In the genomic region with DNA sequence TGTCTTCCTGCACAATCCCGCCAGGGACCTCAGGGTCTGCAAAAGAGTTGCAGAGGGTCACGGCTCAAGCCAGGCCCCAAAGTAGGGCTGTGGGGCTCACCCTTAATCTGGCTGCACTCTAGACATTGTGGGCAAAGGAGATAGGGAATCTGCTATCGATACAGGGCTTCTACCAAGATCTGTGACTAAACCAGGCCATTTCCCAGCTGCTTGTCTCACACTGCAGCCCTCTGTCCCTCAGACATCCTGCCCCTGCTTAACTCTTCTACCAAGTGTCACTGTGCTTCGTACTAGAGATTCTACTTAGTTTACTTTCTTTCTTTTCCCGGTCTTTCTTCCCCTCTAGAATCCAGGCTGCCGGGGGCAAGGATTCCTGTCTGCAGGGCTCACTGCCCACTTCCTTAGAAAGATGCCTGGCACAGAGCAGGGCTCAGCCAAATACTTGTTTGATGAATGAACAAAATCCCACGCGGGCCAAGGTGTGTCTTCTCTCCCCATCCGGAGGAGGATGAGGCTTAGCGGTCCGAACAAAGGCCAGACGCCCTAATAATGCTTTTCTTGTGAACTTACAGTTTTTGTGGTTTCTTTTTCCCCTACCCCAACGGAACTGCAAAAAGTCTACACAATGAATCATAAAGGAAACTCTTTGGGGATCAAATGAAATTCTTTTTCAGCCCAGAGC, we compare ENCODE assay signal across 18 cellular contexts.
A peak's percentile ranks its signal among the peaks of the same experiment; 100 is the strongest.
DNase-seq lines count a peak whose midpoint lies in the region; ATAC-seq and TF ChIP-seq lines count a peak whose summit lies in the region.
"Had no signal": no experiment of that assay in that cellular context is flagged by ENCODE, and none has a peak within 500 bp of the region (broad histone marks: within the 10 kb centered on the region; RNA-seq: fewer than 3 reads in every experiment).

No MANE protein-coding gene starts in this region.

- H3K4me3 Mint-ChIP-seq in neural progenitor cell, result no peak overlapping the region
- no peak overlapping the region for H3K4me3 Mint-ChIP-seq in activated T-cell treated with anti-CD3 and anti-CD28 coated beads, Interleukin-2, amount 50 U/mL, for 24 hours
- H3K4me3 Mint-ChIP-seq: activated CD8-positive, alpha-beta T cell treated with anti-CD3 and anti-CD28 coated beads for 36 hours; activated naive CD4-positive, alpha-beta T cell treated with anti-CD3 and anti-CD28 coated beads for 36 hours; CD4-positive, alpha-beta T cell; GM23338; T-helper 17 cell had no signal

- no peaks in the 10 kb centered on the region for H3K79me2 ChIP-seq in neural progenitor cell (ENCODE audit: low read depth)

- DNase-seq in COLO829 (ENCODE audit: low spot score) (peak; percentile 21), NCI-H226 (peak; percentile 99), choroid plexus epithelial cell (ENCODE audit: low read depth) (peak; percentile 22), neural progenitor cell (ENCODE audit: low spot score) (no peak), left ventricle myocardium superior (no peak), DMS 273 (lab: John Stamatoyannopoulos, UW; ENCODE audit: unreplicated experiment) (no peak)
- no peak for DNase-seq in activated T-cell treated with anti-CD3 and anti-CD28 coated beads, Interleukin-2, amount 50 U/mL, for 24 hours
- DNase-seq: activated CD8-positive, alpha-beta T cell treated with anti-CD3 and anti-CD28 coated beads for 36 hours; activated naive CD4-positive, alpha-beta T cell treated with anti-CD3 and anti-CD28 coated beads for 36 hours; CD4-positive, alpha-beta T cell; heart right ventricle; NCI-H187 treated with DMSO at 0.1 percent for 48 hours; stimulated activated CD4-positive, alpha-beta T cell treated with anti-CD3 and anti-CD28 coated beads, Interleukin-15, amount 100 ng/mL, for 24 hours; stimulated activated CD8-positive, alpha-beta memory T cell treated with anti-CD3 and anti-CD28 coated beads, Interleukin-4, amount 100 ng/mL, for 48 hours; T-helper 17 cell had no signal

- H4K20me1 ChIP-seq in neural progenitor cell (ENCODE audit: low read depth), result no peaks in the 10 kb centered on the region

- ATAC-seq in left ventricle myocardium superior, result no peak
- ATAC-seq in esophagus mucosa, result no peak
- ATAC-seq: activated CD8-positive, alpha-beta T cell treated with anti-CD3 and anti-CD28 coated beads for 36 hours; GM23338; heart right ventricle; T-helper 17 cell had no signal

- H3K4me2 ChIP-seq in neural progenitor cell, result no peak overlapping the region
- H3K4me2 ChIP-seq: GM23338 had no signal

- H3K36me3 ChIP-seq in neural progenitor cell, result no peaks in the 10 kb centered on the region
- H3K36me3 ChIP-seq: heart right ventricle had no signal

- no peaks in the 10 kb centered on the region for H3K9me3 ChIP-seq in neural progenitor cell (ENCODE audit: low read depth)
- H3K9me3 ChIP-seq: heart right ventricle had no signal

- H3K27me3 ChIP-seq in neural progenitor cell, result no peaks in the 10 kb centered on the region

- no peak overlapping the region for H3K27ac ChIP-seq in neural progenitor cell

- H2AFZ ChIP-seq in neural progenitor cell (replicated peaks), result no peak overlapping the region
- H2AFZ ChIP-seq: GM23338 had no signal

- H3K9ac ChIP-seq in neural progenitor cell, result no peak overlapping the region

- H3K4me1 Mint-ChIP-seq in neural progenitor cell, result peaks cover 10% of the 10 kb centered on the region
- H3K4me1 Mint-ChIP-seq in activated T-cell treated with anti-CD3 and anti-CD28 coated beads, Interleukin-2, amount 50 U/mL, for 24 hours (ENCODE audit: low read depth), result no peaks in the 10 kb centered on the region
- H3K4me1 Mint-ChIP-seq: GM23338, T-helper 17 cell had no signal

- H3K27me3 Mint-ChIP-seq in neural progenitor cell (ENCODE audit: insufficient read depth, low read depth), result peaks cover 10% of the 10 kb centered on the region
- peaks cover 22% of the 10 kb centered on the region for H3K27me3 Mint-ChIP-seq in activated T-cell treated with anti-CD3 and anti-CD28 coated beads, Interleukin-2, amount 50 U/mL, for 24 hours

- no peaks in the 10 kb centered on the region for H3F3A ChIP-seq in neural progenitor cell (ENCODE audit: low read depth)

- no peaks in the 10 kb centered on the region for H3K36me3 Mint-ChIP-seq in neural progenitor cell
- no peaks in the 10 kb centered on the region for H3K36me3 Mint-ChIP-seq in activated T-cell treated with anti-CD3 and anti-CD28 coated beads, Interleukin-2, amount 50 U/mL, for 24 hours (ENCODE audit: low read depth)

- intact Hi-C loops in left ventricle myocardium superior (cut with micrococcal nuclease), result no loop called here

- H3K4me1 ChIP-seq in neural progenitor cell, result no peaks in the 10 kb centered on the region

- TF ChIP-seq CTCF in choroid plexus epithelial cell (conservative IDR thresholded peaks at IDR 0.05; ENCODE audit: low read depth, low read length) (no peak), neural progenitor cell (IDR thresholded peaks at IDR 0.05) (no peak)

- H3K9me3 Mint-ChIP-seq in neural progenitor cell, result no peaks in the 10 kb centered on the region
- no peaks in the 10 kb centered on the region for H3K9me3 Mint-ChIP-seq in activated T-cell treated with anti-CD3 and anti-CD28 coated beads, Interleukin-2, amount 50 U/mL, for 24 hours
- H3K9me3 Mint-ChIP-seq: activated CD8-positive, alpha-beta T cell treated with anti-CD3 and anti-CD28 coated beads for 36 hours; activated naive CD4-positive, alpha-beta T cell treated with anti-CD3 and anti-CD28 coated beads for 36 hours; CD4-positive, alpha-beta T cell; GM23338 had no signal

- peak overlapping the region; percentile 4 for H3K27ac Mint-ChIP-seq in neural progenitor cell
- no peak overlapping the region for H3K27ac Mint-ChIP-seq in activated T-cell treated with anti-CD3 and anti-CD28 coated beads, Interleukin-2, amount 50 U/mL, for 24 hours
- H3K27ac Mint-ChIP-seq: activated CD8-positive, alpha-beta T cell treated with anti-CD3 and anti-CD28 coated beads for 36 hours; activated naive CD4-positive, alpha-beta T cell treated with anti-CD3 and anti-CD28 coated beads for 36 hours; CD4-positive, alpha-beta T cell; GM23338; T-helper 17 cell had no signal

- H3K4me3 ChIP-seq in choroid plexus epithelial cell (ENCODE audit: low read depth, low read length) (no peak overlapping the region), neural progenitor cell (no peak overlapping the region)
- H3K4me3 ChIP-seq: GM23338, heart right ventricle, lung had no signal

Comparison
In these comparisons a context has a peak if more than half of its experiments do, and no peak if none do; other contexts are left out.
1. DNase-seq: peak in COLO829 (single experiment), NCI-H226 (single experiment) and choroid plexus epithelial cell (single experiment); none in neural progenitor cell (single experiment), left ventricle myocardium superior (single experiment), DMS 273 (single experiment) and activated T-cell treated with anti-CD3 and anti-CD28 coated beads, Interleukin-2, amount 50 U/mL, for 24 hours (single experiment).